Comparison of ENCODE assay signal across 32 cellular contexts in the genomic region with DNA sequence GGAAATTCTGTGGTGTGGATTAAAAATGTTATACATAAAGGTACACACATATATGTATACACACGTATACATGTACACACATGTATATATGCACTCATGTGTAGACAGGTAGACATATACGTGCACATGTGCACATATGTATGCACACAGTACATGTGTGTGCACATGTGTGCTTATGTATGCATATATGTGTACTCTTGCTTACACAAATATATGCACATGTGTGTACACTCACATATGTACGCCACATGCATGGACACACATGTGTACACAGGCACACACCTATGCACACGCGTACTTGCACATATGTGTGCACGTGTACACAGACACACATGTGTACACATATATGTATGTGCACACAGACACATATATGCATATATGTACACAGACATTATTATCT.
"Had no signal": no experiment of that assay in that cellular context is flagged by ENCODE, and none has a peak within 500 bp of the region (broad histone marks: within the 10 kb centered on the region; RNA-seq: fewer than 3 reads in every experiment).

No MANE protein-coding gene starts in this region.

- H3K4me3 ChIP-seq: ovary, psoas muscle, skin epidermis, smooth muscle cell, spleen, suprapubic skin, testis, tibial artery, transverse colon, upper lobe of right lung, vagina had no signal

- H3K9me3 Mint-ChIP-seq: nephron progenitor cell, type B pancreatic cell had no signal

- H2AFZ ChIP-seq: parathyroid adenoma had no signal

- H3K36me3 Mint-ChIP-seq: naive thymus-derived CD8-positive, alpha-beta T cell; natural killer cell treated with Interleukin-12 subunit alpha and Interleukin-12 subunit beta and Interleukin-15 and Interleukin-18, amount 100 ng/mL, for 72 hours; stimulated activated memory B cell treated with anti-CD40 and anti-IgM and Interleukin-4, amounts not matched to agents 10 μg/mL and 1 μg/mL and 100 μg/mL, for 72 hours; type B pancreatic cell had no signal

- H3K79me2 ChIP-seq: parathyroid adenoma had no signal

- DNase-seq: naive thymus-derived CD8-positive, alpha-beta T cell; nephron progenitor cell; occipital lobe; ovary; posterior cingulate gyrus; psoas muscle; right cardiac atrium; spleen; stimulated activated CD4-positive, alpha-beta T cell treated with anti-CD3 and anti-CD28 coated beads, Interleukin-12 subunit alpha, Interleukin-12 subunit beta, amount 100 ng/mL, for 4 hours; stimulated activated CD4-positive, alpha-beta T cell treated with anti-CD3 and anti-CD28 coated beads, Interleukin-1b, Interleukin-23, amount 100 ng/mL, for 48 hours; stimulated activated CD4-positive, alpha-beta T cell treated with anti-CD3 and anti-CD28 coated beads, Interleukin-4, amount 100 ng/mL, for 1 hour; stimulated activated CD4-positive, alpha-beta T cell treated with anti-CD3 and anti-CD28 coated beads, Interleukin-4, amount 100 ng/mL, for 4 hours; stimulated activated CD8-positive, alpha-beta memory T cell treated with anti-CD3 and anti-CD28 coated beads, Interleukin-4, amount 100 ng/mL, for 48 hours; stimulated activated naive CD4-positive, alpha-beta T cell; stimulated activated naive CD8-positive, alpha-beta T cell treated with anti-CD3 and anti-CD28 coated beads, Interleukin-15, amount 100 ng/mL, for 72 hours; stimulated activated naive CD8-positive, alpha-beta T cell treated with anti-CD3 and anti-CD28 coated beads, Interleukin-15, Interleukin-2, amounts not matched to agents 100 U/mL and 50 U/mL, for 24 hours; substantia nigra; testis; tibial artery; transverse colon; upper lobe of right lung had no signal

- H3K4me3 Mint-ChIP-seq: naive thymus-derived CD8-positive, alpha-beta T cell; natural killer cell treated with Interleukin-12 subunit alpha and Interleukin-12 subunit beta and Interleukin-15 and Interleukin-18, amount 100 ng/mL, for 72 hours; nephron progenitor cell; neural crest cell; stimulated activated memory B cell treated with anti-CD40 and anti-IgM and Interleukin-4, amounts not matched to agents 10 μg/mL and 1 μg/mL and 100 μg/mL, for 72 hours; stimulated activated naive CD8-positive, alpha-beta T cell treated with anti-CD3 and anti-CD28 coated beads, Interleukin-15, amount 100 ng/mL, for 72 hours; type B pancreatic cell had no signal

- H3K27me3 ChIP-seq: ovary, spleen, suprapubic skin, testis, upper lobe of right lung, vagina had no signal

- H3K36me3 ChIP-seq: ovary, spleen, suprapubic skin, tibial artery, transverse colon, upper lobe of right lung, vagina had no signal

- H3K4me1 Mint-ChIP-seq: naive thymus-derived CD8-positive, alpha-beta T cell; nephron progenitor cell; neural crest cell; stimulated activated memory B cell treated with anti-CD40 and anti-IgM and Interleukin-4, amounts not matched to agents 10 μg/mL and 1 μg/mL and 100 μg/mL, for 72 hours; stimulated activated naive CD8-positive, alpha-beta T cell treated with anti-CD3 and anti-CD28 coated beads, Interleukin-15, amount 100 ng/mL, for 72 hours had no signal

- H3K9ac ChIP-seq: parathyroid adenoma had no signal

- ATAC-seq: naive thymus-derived CD8-positive, alpha-beta T cell; natural killer cell treated with Interleukin-12 subunit alpha and Interleukin-12 subunit beta and Interleukin-15 and Interleukin-18, amount 100 ng/mL, for 72 hours; psoas muscle; right cardiac atrium; sciatic nerve; stimulated activated memory B cell treated with anti-CD40 and anti-IgM and Interleukin-4, amounts not matched to agents 10 μg/mL and 1 μg/mL and 100 μg/mL, for 72 hours; stimulated activated naive CD8-positive, alpha-beta T cell treated with anti-CD3 and anti-CD28 coated beads, Interleukin-15, amount 100 ng/mL, for 72 hours; stimulated activated naive CD8-positive, alpha-beta T cell treated with anti-CD3 and anti-CD28 coated beads, Interleukin-15, Interleukin-2, amounts not matched to agents 100 U/mL and 50 U/mL, for 24 hours; upper lobe of right lung had no signal

- H3K4me1 ChIP-seq: parathyroid adenoma, psoas muscle, spleen, suprapubic skin, testis, tibial artery, transverse colon, upper lobe of right lung, vagina had no signal

- H3K27ac Mint-ChIP-seq: naive thymus-derived CD8-positive, alpha-beta T cell; natural killer cell treated with Interleukin-12 subunit alpha and Interleukin-12 subunit beta and Interleukin-15 and Interleukin-18, amount 100 ng/mL, for 72 hours; nephron progenitor cell; progenitor cell of endocrine pancreas; stimulated activated memory B cell treated with anti-CD40 and anti-IgM and Interleukin-4, amounts not matched to agents 10 μg/mL and 1 μg/mL and 100 μg/mL, for 72 hours; stimulated activated naive CD8-positive, alpha-beta T cell treated with anti-CD3 and anti-CD28 coated beads, Interleukin-15, amount 100 ng/mL, for 72 hours; type B pancreatic cell had no signal

- H3K27ac ChIP-seq: ovary, parathyroid adenoma, psoas muscle, skin epidermis, spleen, suprapubic skin, testis, tibial artery, transverse colon, upper lobe of right lung, vagina had no signal

- H3K9me3 ChIP-seq: ovary, psoas muscle, suprapubic skin, testis, tibial artery, transverse colon, upper lobe of right lung, vagina had no signal

- H3K4me2 ChIP-seq: smooth muscle cell had no signal
